Comparison of ENCODE assay signal across 9 cellular contexts in the genomic region with DNA sequence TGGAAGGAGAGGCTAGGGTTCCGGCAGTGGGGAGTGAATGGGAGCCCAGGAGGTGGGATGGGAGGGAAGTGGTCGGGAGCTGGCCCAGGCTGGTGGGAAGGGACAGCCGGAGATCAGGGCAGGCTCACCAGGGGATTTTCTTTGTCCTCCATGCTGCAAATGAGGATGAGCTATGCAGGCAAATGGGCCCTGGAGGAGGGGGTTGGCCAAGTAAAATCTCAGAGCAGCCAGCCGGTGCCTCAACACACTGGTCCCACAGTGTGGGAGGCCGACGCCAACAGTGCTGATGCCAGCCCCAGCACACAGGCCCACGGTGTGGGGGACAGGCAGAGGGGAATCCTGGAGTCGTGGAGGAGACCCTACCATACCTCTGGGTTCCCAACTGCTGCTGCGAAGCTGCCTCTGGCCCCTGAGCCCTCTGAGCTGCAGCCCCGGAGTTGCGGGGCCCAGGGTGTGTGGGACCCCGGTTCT. TPM values are rescaled to one million over a fixed set of nuclear protein-coding genes. Genes with fewer than 3 reads are reported as not detected.
DNase-seq lines count a peak whose midpoint lies in the region; ATAC-seq, FAIRE-seq and TF ChIP-seq lines count a peak whose summit lies in the region.
"Had no signal": no experiment of that assay in that cellular context is flagged by ENCODE, and none has a peak within 500 bp of the region (broad histone marks: within the 10 kb centered on the region; RNA-seq: fewer than 3 reads in every experiment).

No MANE protein-coding gene starts in this region.

- H2AK9ac ChIP-seq in IMR-90 (replicated peaks; ENCODE audit: low read depth, low read length, poor library complexity): peak overlapping the region; percentile 93

- no peak overlapping the region for H2BK15ac ChIP-seq in IMR-90 (ENCODE audit: low read depth, low read length)

- no peaks in the 10 kb centered on the region for H3K79me1 ChIP-seq in IMR-90 (ENCODE audit: low read depth in 1 of 2, low read length in 2 of 2)

- no peak for TF ChIP-seq EP300 in GM12878 (IDR thresholded peaks at IDR 0.05; ENCODE audit: borderline replicate concordance in 1 of 2, control insufficient read depth in 1 of 2, low read depth in 2 of 2, low read length in 2 of 2)

- peak overlapping the region; percentile 35; the same call in 1 of the 2 replicates for H4K5ac ChIP-seq in IMR-90 (ENCODE audit: low read depth, low read length)

- peaks cover 3% of the 10 kb centered on the region; the same call in 1 of the 2 replicates for H3K27me3 ChIP-seq in IMR-90 (ENCODE audit: control insufficient read depth, insufficient read depth, low read length)
- peaks cover 0 to 3% of the 10 kb centered on the region in 2 experiments; a peak in 1 of 4 replicates for H3K27me3 ChIP-seq in GM12878 (replicated peaks in 1 of 2; ENCODE audit: control insufficient read depth in 2 of 2, insufficient read depth in 2 of 2, low read length in 1 of 2)
- peaks cover 42% of the 10 kb centered on the region for H3K27me3 ChIP-seq in iPS-20b (ENCODE audit: insufficient read depth, low read length)
- peaks cover under 1% of the 10 kb centered on the region for H3K27me3 ChIP-seq in effector memory CD4-positive, alpha-beta T cell (replicated peaks; ENCODE audit: control insufficient read depth, insufficient read depth, low read length, poor library complexity, severe bottlenecking)

- BruUV-seq in IMR-90 (replicated peaks; lab: Mats Ljungman, UMichigan): no TSS peak
- BruUV-seq in GM12878 (replicated peaks; lab: Mats Ljungman, UMichigan): no TSS peak

- H3K14ac ChIP-seq in IMR-90 (replicated peaks; ENCODE audit: low read depth, low read length): 0 out of 2 replicates have a peak overlapping the region, but pooled peaks have one; percentile 11

- intact Hi-C loops in IMR-90 (cut with micrococcal nuclease): no loop called here
- intact Hi-C loops in GM12878 (cut with micrococcal nuclease; ENCODE audit: unreplicated experiment): loop anchor here (5.0 kb wide), 2 partner anchors 166 to 261 kb away; no protein-coding TSS in a partner anchor

- peak overlapping the region; percentile 23; the same call in 1 of the 2 replicates for H2AK5ac ChIP-seq in IMR-90 (ENCODE audit: low read depth, low read length)

- no peaks in the 10 kb centered on the region for H3K79me2 ChIP-seq in GM12878 (ENCODE audit: control insufficient read depth, insufficient read depth, low read length)

- dilution Hi-C loops in IMR-90 (cut with HindIII; ENCODE audit: low sequenced_read_pairs, unreplicated experiment): no loop called here

- TF ChIP-seq POLR2A in IMR-90 (IDR thresholded peaks at IDR 0.05; ENCODE audit: low read depth, low read length) (no peak), GM12878 (IDR thresholded peaks at IDR 0.05; ENCODE audit: low read depth, low read length) (no peak)

- peak overlapping the region; percentile 89 for H3K27ac Mint-ChIP-seq in stimulated activated naive B cell treated with anti-CD40 and anti-IgM and Interleukin-4, amounts not matched to agents 10 μg/mL and 1 μg/mL and 100 μg/mL, for 72 hours

- in situ Hi-C loops in IMR-90 (cut with MboI; ENCODE audit: low sequenced_read_pairs): no loop called here
- in situ Hi-C loops in GM12878 (cut with MboI): no loop called here

- no peaks in the 10 kb centered on the region for H3K36me3 ChIP-seq in IMR-90 (ENCODE audit: control insufficient read depth, insufficient read depth, low read length)
- no peaks in the 10 kb centered on the region for H3K36me3 ChIP-seq in GM12878 (ENCODE audit: control insufficient read depth in 2 of 2, insufficient read depth in 2 of 2, low read length in 1 of 2)
- H3K36me3 ChIP-seq in iPS-20b (ENCODE audit: insufficient read depth, low read depth, low read length): no peaks in the 10 kb centered on the region
- H3K36me3 ChIP-seq in effector memory CD4-positive, alpha-beta T cell (ENCODE audit: control insufficient read depth, insufficient read depth, low read length): no peaks in the 10 kb centered on the region

- H2BK5ac ChIP-seq in IMR-90 (ENCODE audit: low read depth, low read length, poor library complexity, severe bottlenecking): no peak overlapping the region

- H3K36me3 Mint-ChIP-seq in stimulated activated naive B cell treated with anti-CD40 and anti-IgM and Interleukin-4, amounts not matched to agents 10 μg/mL and 1 μg/mL and 100 μg/mL, for 72 hours: no peaks in the 10 kb centered on the region

- no peak overlapping the region for H3K27ac ChIP-seq in IMR-90 (ENCODE audit: insufficient read depth, low read length)
- H3K27ac ChIP-seq in GM12878 (ENCODE audit: control insufficient read depth, insufficient read depth): no peak overlapping the region
- no peak overlapping the region for H3K27ac ChIP-seq in iPS-20b (ENCODE audit: low read length)
- H3K27ac ChIP-seq in effector memory CD4-positive, alpha-beta T cell (ENCODE audit: insufficient read depth, low read length, poor library complexity, severe bottlenecking): no peak overlapping the region
- H3K27ac ChIP-seq: epithelial cell of prostate had no signal

- no peak for FAIRE-seq in GM12878 (lab: Jason Lieb, UNC)
- FAIRE-seq: D721Med had no signal

- no peak overlapping the region for H3K23ac ChIP-seq in IMR-90 (ENCODE audit: low read depth, low read length)

- H3K9ac ChIP-seq in IMR-90 (ENCODE audit: low read depth, low read length) (no peak overlapping the region), GM12878 (ENCODE audit: control insufficient read depth, insufficient read depth, low read length) (no peak overlapping the region), iPS-20b (ENCODE audit: low read depth, low read length) (peak overlapping the region; percentile 34; the same call in 1 of the 2 replicates)

- TF ChIP-seq RAD21 in IMR-90 (IDR thresholded peaks at IDR 0.05; ENCODE audit: low read length) (no peak), GM12878 (IDR thresholded peaks at IDR 0.05; ENCODE audit: insufficient read depth, low read depth, low read length) (no peak)

- H3K27me3 Mint-ChIP-seq in stimulated activated naive B cell treated with anti-CD40 and anti-IgM and Interleukin-4, amounts not matched to agents 10 μg/mL and 1 μg/mL and 100 μg/mL, for 72 hours: peaks cover 9 to 26% of the 10 kb centered on the region in 2 donors

- ATAC-seq in IMR-90 (ENCODE audit: low read depth) (no peak), GM12878 (no peak)
- no peak for ATAC-seq in stimulated activated naive B cell treated with anti-CD40 and anti-IgM and Interleukin-4, amounts not matched to agents 10 μg/mL and 1 μg/mL and 100 μg/mL, for 72 hours (replicated peaks)

- SMC1A ChIA-PET in GM12878 (lab: Charles Lee; ENCODE audit: uncharacterized antibody, unreplicated experiment): interaction anchor here (1.9 kb wide), 1 partner anchor 260 kb away, joined by 4 read pairs; no protein-coding TSS in a partner anchor

- H2AFZ ChIP-seq in IMR-90 (replicated peaks; ENCODE audit: low read length, poor library complexity): peak overlapping the region; percentile 93
- no peak overlapping the region for H2AFZ ChIP-seq in GM12878 (ENCODE audit: control insufficient read depth, low read depth, low read length)

- H3K56ac ChIP-seq in IMR-90 (ENCODE audit: extremely low read depth, insufficient read depth, low read length): no peak overlapping the region

- no peak overlapping the region for H2BK120ac ChIP-seq in IMR-90 (ENCODE audit: low read depth, low read length)

- H3K4me3 ChIP-seq in IMR-90 (ENCODE audit: insufficient read depth, low read depth, low read length) (no peak overlapping the region), GM12878 (no peak overlapping the region), iPS-20b (ENCODE audit: low read length) (peak overlapping the region; percentile 27; the same call in 1 of the 2 replicates)
- H3K4me3 ChIP-seq in effector memory CD4-positive, alpha-beta T cell (ENCODE audit: insufficient read depth, low read depth, low read length, poor library complexity, severe bottlenecking): no peak overlapping the region

- H3K4ac ChIP-seq in IMR-90 (ENCODE audit: low read depth, low read length): peak overlapping the region; percentile 42; the same call in 1 of the 2 replicates

- H2BK20ac ChIP-seq in IMR-90 (ENCODE audit: low read depth, low read length): no peak overlapping the region

- no peak overlapping the region for H4K91ac ChIP-seq in IMR-90 (ENCODE audit: insufficient read depth, low read depth, low read length)

- RAD21 ChIA-PET in GM12878 (lab: Charles Lee; ENCODE audit: unreplicated experiment): interaction anchor here (1.4 to 1.5 kb wide), 2 partner anchors 18 to 159 kb away, joined by 3 to 4 read pairs; no protein-coding TSS in a partner anchor

- POLR2A ChIA-PET in IMR-90 (lab: Charles Lee; ENCODE audit: unreplicated experiment): no interaction called here
- POLR2A ChIA-PET in GM12878 (lab: Charles Lee): no interaction called here

- H3K4me1 ChIP-seq in IMR-90 (ENCODE audit: control insufficient read depth, insufficient read depth, low read length) (peaks cover 8% of the 10 kb centered on the region; the same call in 1 of the 2 replicates), GM12878 (ENCODE audit: control insufficient read depth, insufficient read depth, low read length) (peaks cover 21% of the 10 kb centered on the region), iPS-20b (ENCODE audit: insufficient read depth, low read length) (peaks cover 2% of the 10 kb centered on the region; the same call in 1 of the 2 replicates)
- peaks cover 6% of the 10 kb centered on the region for H3K4me1 ChIP-seq in effector memory CD4-positive, alpha-beta T cell (ENCODE audit: control insufficient read depth, insufficient read depth, low read length, poor library complexity, severe bottlenecking)

- peak overlapping the region in 1 of 2 donors; percentile 59 for H3K4me3 Mint-ChIP-seq in stimulated activated naive B cell treated with anti-CD40 and anti-IgM and Interleukin-4, amounts not matched to agents 10 μg/mL and 1 μg/mL and 100 μg/mL, for 72 hours

- WGBS in IMR-90 (ENCODE audit: extremely low coverage in 2 of 2, insufficient read length in 1 of 2), 2 experiments: 77% methylated on average over 2 of the region's 12 CpGs; no CpG with 5 or more reads in 1 of the 2 experiments
- 59% methylated on average over 12 of the region's 12 CpGs for WGBS in GM12878 (ENCODE audit: insufficient coverage, insufficient replicate concordance, low lambda C conversion rate, missing lambda C conversion rate)

- no peak overlapping the region for H3K18ac ChIP-seq in IMR-90 (ENCODE audit: low read depth, low read length)

- H4K20me1 ChIP-seq in IMR-90 (ENCODE audit: insufficient read depth, low read length) (no peaks in the 10 kb centered on the region), GM12878 (ENCODE audit: control insufficient read depth, insufficient read depth) (no peaks in the 10 kb centered on the region)

- H3K4me1 Mint-ChIP-seq in stimulated activated naive B cell treated with anti-CD40 and anti-IgM and Interleukin-4, amounts not matched to agents 10 μg/mL and 1 μg/mL and 100 μg/mL, for 72 hours: peaks cover 18 to 29% of the 10 kb centered on the region in 2 donors

- H3K4me2 ChIP-seq in IMR-90 (ENCODE audit: low read depth, low read length): no peak overlapping the region
- H3K4me2 ChIP-seq in GM12878 (ENCODE audit: control insufficient read depth, insufficient read depth): peak overlapping the region; percentile 82

- no peak for TF ChIP-seq CTCF in IMR-90 (conservative IDR thresholded peaks at IDR 0.05; ENCODE audit: low read depth, low read length)
- no peak for TF ChIP-seq CTCF in GM12878 (IDR thresholded peaks at IDR 0.05 in 2 of 3, conservative IDR thresholded peaks at IDR 0.05 in 1 of 3; ENCODE audit: control insufficient read depth in 2 of 3, extremely low read depth in 1 of 3, insufficient read depth in 1 of 3, low read depth in 3 of 3, low read length in 3 of 3)

- H3K9me3 ChIP-seq in IMR-90 (ENCODE audit: control insufficient read depth, insufficient read depth, low read length): no peaks in the 10 kb centered on the region
- H3K9me3 ChIP-seq in GM12878 (replicated peaks; ENCODE audit: control insufficient read depth, insufficient read depth, low read length): no peaks in the 10 kb centered on the region
- no peaks in the 10 kb centered on the region for H3K9me3 ChIP-seq in iPS-20b (ENCODE audit: insufficient read depth, low read depth, low read length)
- no peaks in the 10 kb centered on the region for H3K9me3 ChIP-seq in effector memory CD4-positive, alpha-beta T cell (ENCODE audit: control insufficient read depth, low read length)

- H4K8ac ChIP-seq in IMR-90 (ENCODE audit: low read depth in 2 of 2, low read length in 2 of 2): peak overlapping the region; percentile 20 to 68; a peak in 3 of 4 replicates

- no peaks in the 10 kb centered on the region; the same call in 1 of the 2 replicates for H3K9me1 ChIP-seq in IMR-90 (ENCODE audit: insufficient read depth, low read length)

- no peaks in the 10 kb centered on the region for H3K9me3 Mint-ChIP-seq in stimulated activated naive B cell treated with anti-CD40 and anti-IgM and Interleukin-4, amounts not matched to agents 10 μg/mL and 1 μg/mL and 100 μg/mL, for 72 hours

- CTCF ChIA-PET in IMR-90 (lab: Yijun Ruan, JAX) (interaction anchor here (0.9 to 1.4 kb wide), 2 partner anchors 13 to 155 kb away, joined by 3 to 4 read pairs; no protein-coding TSS in a partner anchor), GM12878 (lab: Yijun Ruan, JAX) (interaction anchor here (0.6 to 1.7 kb wide), 4 partner anchors 18 to 260 kb away, joined by 3 to 4 read pairs (median 4); no protein-coding TSS in a partner anchor)

- no peak for DNase-seq in IMR-90
- no peak for DNase-seq in GM12878 (ENCODE audit: low read depth, low spot score)
- DNase-seq in stimulated activated naive B cell treated with anti-CD40 and anti-IgM and Interleukin-4, amounts not matched to agents 10 μg/mL and 1 μg/mL and 100 μg/mL, for 72 hours: no peak
- no peak for DNase-seq in effector memory CD4-positive, alpha-beta T cell
- DNase-seq in NCI-H2196 treated with DMSO at 0.1 percent for 48 hours (lab: John Stamatoyannopoulos, UW; ENCODE audit: unreplicated experiment): no peak
- no peak for DNase-seq in COR-L47 (lab: John Stamatoyannopoulos, UW)

RNA-seq across cellular contexts. Expression of gene NDRG4, which starts 4.0 kb away (rescaled TPM):
- 9.7 and 10.9 TPM in 2 replicates for total RNA-seq in IMR-90 (2012; rRNA removed)
- polyA plus RNA-seq in IMR-90 (2012; rRNA removed): 23.5 and 26.5 TPM in 2 replicates
- 14.3 and 22.8 TPM in 2 replicates for polyA plus RNA-seq in IMR-90 (2012; cell fraction: cytosol; rRNA removed)
- 73.2 and 140 TPM in 2 replicates for polyA plus RNA-seq in IMR-90 (2012; cell fraction: nucleus; rRNA removed; ENCODE audit: low replicate concordance)
- total RNA-seq in GM12878 (2013; cell fraction: nucleolus; rRNA removed): 2.8 and 3.0 TPM in 2 replicates
- total RNA-seq in GM12878 (2014; rRNA removed): 3.3 and 3.8 TPM in 2 replicates
- 1.2 and 2.5 TPM in 2 replicates for total RNA-seq in GM12878 (2014; rRNA removed; fragmentation: Illumina TruSeq; extraction: Trizol)
- 1.9 and 2.5 TPM in 2 replicates for total RNA-seq in GM12878 (2021)
- 2.5 TPM for polyA plus RNA-seq in GM12878 (2011; ENCODE audit: low read depth)
- polyA plus RNA-seq in GM12878 (2011; rRNA removed): 1.7 and 2.1 TPM in 2 replicates
- 3.8 and 5.0 TPM in 2 replicates for polyA plus RNA-seq in GM12878 (2011; cell fraction: cytosol; rRNA removed)
- polyA plus RNA-seq in GM12878 (2011; cell fraction: nucleus; rRNA removed): 16.1 and 17.8 TPM in 2 replicates
- 1.8 and 3.0 TPM in 2 replicates for polyA plus RNA-seq in GM12878 (2012)
- polyA plus RNA-seq in GM12878 (2014; fragmentation: Illumina TruSeq; extraction: Trizol): 1.4 and 2.7 TPM in 2 replicates
- polyA plus RNA-seq in GM12878 (2014; fragmentation: Nextera tagmentation; extraction: Ambion mirVana): under 1 TPM; 0.33 to 0.39 TPM
- polyA plus RNA-seq in GM12878 (2014; rRNA removed): 3.1 and 3.3 TPM in 2 replicates
- 1 to 10 TPM; 2.0 to 2.6 TPM for polyA plus RNA-seq in GM12878 (2016; fragmentation: Nextera tagmentation; extraction: Ambion mirVana)
- 2.4 and 5.2 TPM in 2 replicates for polyA minus RNA-seq in GM12878 (2011; rRNA and poly(A)+ RNA removed)
- 0.94 and 1.0 TPM in 2 replicates for polyA minus RNA-seq in GM12878 (2011; cell fraction: cytosol; rRNA and poly(A)+ RNA removed)
- 6.0 and 10.3 TPM in 2 replicates for polyA minus RNA-seq in GM12878 (2011; cell fraction: nucleus; rRNA and poly(A)+ RNA removed)

RNA-seq across cellular contexts. Expression of gene SETD6, which starts 19.4 kb away (rescaled TPM):
- total RNA-seq in IMR-90 (2012; rRNA removed) (3.2 and 3.3 TPM in 2 replicates), GM12878 (2014; rRNA removed) (18.3 and 18.7 TPM in 2 replicates), GM12878 (2014; rRNA removed; fragmentation: Illumina TruSeq; extraction: Trizol) (11.2 and 11.7 TPM in 2 replicates), GM12878 (2021) (13.2 and 18.5 TPM in 2 replicates)
- polyA plus RNA-seq in IMR-90 (2012; rRNA removed) (5.2 and 6.4 TPM in 2 replicates), GM12878 (2011; rRNA removed) (13.8 and 15.4 TPM in 2 replicates), GM12878 (2014; fragmentation: Illumina TruSeq; extraction: Trizol) (12.8 and 15.7 TPM in 2 replicates), GM12878 (2014; fragmentation: Nextera tagmentation; extraction: Ambion mirVana) (10 to 100 TPM in 1 of 2 experiments, 1 to 10 TPM in 1; 8.2 to 13.4 TPM), GM12878 (2014; rRNA removed) (23.7 and 23.8 TPM in 2 replicates), GM12878 (2016; fragmentation: Nextera tagmentation; extraction: Ambion mirVana) (10 to 100 TPM; 19.5 to 22.5 TPM)
- polyA plus RNA-seq in IMR-90 (2012; cell fraction: cytosol; rRNA removed): 5.8 and 11.1 TPM in 2 replicates
- polyA plus RNA-seq in IMR-90 (2012; cell fraction: nucleus; rRNA removed; ENCODE audit: low replicate concordance): 29.2 and 50.2 TPM in 2 replicates
- total RNA-seq in GM12878 (2013; cell fraction: nucleolus; rRNA removed): 41.1 and 41.2 TPM in 2 replicates
- polyA plus RNA-seq in GM12878 (2011; ENCODE audit: low read depth): 7.2 TPM
- 7.0 and 11.2 TPM in 2 replicates for polyA plus RNA-seq in GM12878 (2011; cell fraction: cytosol; rRNA removed)
- polyA plus RNA-seq in GM12878 (2011; cell fraction: nucleus; rRNA removed): 42.8 and 58.2 TPM in 2 replicates
- polyA plus RNA-seq in GM12878 (2012): 12.9 and 13.5 TPM in 2 replicates
- 8.0 and 9.8 TPM in 2 replicates for polyA minus RNA-seq in GM12878 (2011; rRNA and poly(A)+ RNA removed)
- 3.6 and 3.7 TPM in 2 replicates for polyA minus RNA-seq in GM12878 (2011; cell fraction: cytosol; rRNA and poly(A)+ RNA removed)
- 15.0 and 24.0 TPM in 2 replicates for polyA minus RNA-seq in GM12878 (2011; cell fraction: nucleus; rRNA and poly(A)+ RNA removed)
